8 cellular contexts compared by ENCODE assay signal in genomic region chr9:96619491-96620154, GRCh38. TPM values are rescaled to one million over a fixed set of nuclear protein-coding genes. Genes with fewer than 3 reads are reported as not detected.
DNase-seq lines count a peak whose midpoint lies in the region; ATAC-seq, FAIRE-seq and TF ChIP-seq lines count a peak whose summit lies in the region.

Gene CDC14B (minus strand): TSS chr9:96619843. CDS start chr9:96619378, 465 bp downstream.

- CTCF ChIA-PET in SK-N-SH (lab: Yijun Ruan, JAX), result interaction anchor here (0.7 to 1.6 kb wide), 7 partner anchors 10 to 292 kb away, joined by 3 to 6 read pairs (median 3); no protein-coding TSS in a partner anchor

- no peak within 1 kb of the TSS for H3K27ac Mint-ChIP-seq in activated naive CD4-positive, alpha-beta T cell treated with anti-CD3 and anti-CD28 coated beads, Interleukin-2, amount 50 U/mL, for 24 hours

- H3K9me3 ChIP-seq in SK-N-SH (no peaks in the 10 kb centered on the region), neuron (ENCODE audit: low read length) (no peaks in the 10 kb centered on the region), stomach (no peaks in the 10 kb centered on the region)

- no peak for FAIRE-seq in GM18507 (lab: Jason Lieb, UNC)

- H3K4me3 Mint-ChIP-seq in activated naive CD4-positive, alpha-beta T cell treated with anti-CD3 and anti-CD28 coated beads, Interleukin-2, amount 50 U/mL, for 24 hours, result peak within 1 kb of the TSS; percentile 73

- H3K4me3 ChIP-seq in SK-N-SH (ENCODE audit: low read depth in 2 of 2, low read length in 1 of 2) (peak within 1 kb of the TSS; percentile 75 to 89), neuron (ENCODE audit: low read length) (peak within 1 kb of the TSS; percentile 50), stomach (peak within 1 kb of the TSS; percentile 80 to 93 (median 88))

- no peak for ATAC-seq in GM18867 (IDR thresholded peaks at IDR 0.05; ENCODE audit: unreplicated experiment)

- peak within 1 kb of the TSS; percentile 79 for H3K9ac ChIP-seq in SK-N-SH

- H3K4me1 Mint-ChIP-seq in activated naive CD4-positive, alpha-beta T cell treated with anti-CD3 and anti-CD28 coated beads, Interleukin-2, amount 50 U/mL, for 24 hours, result peaks cover 13% of the 10 kb centered on the region

- peak within 1 kb of the TSS; percentile 100 for H3K4me2 ChIP-seq in SK-N-SH

- no peak for TF ChIP-seq EP300 in SK-N-SH (IDR thresholded peaks at IDR 0.05; ENCODE audit: borderline replicate concordance in 1 of 2, low read depth in 1 of 2, low read length in 1 of 2)
- TF ChIP-seq EP300 in stomach (IDR thresholded peaks at IDR 0.05), result no peak

- peaks cover 16% of the 10 kb centered on the region for H3F3A ChIP-seq in SK-N-SH (replicated peaks; ENCODE audit: insufficient read depth)

- WGBS in SK-N-SH (ENCODE audit: low lambda C conversion rate), result 1% methylated on average over 8 of the region's 66 CpGs
- WGBS in stomach, 5 donors, result 0 to 4% (median 1%) methylated on average over 12 to 66 of the region's 66 CpGs

- no peaks in the 10 kb centered on the region for H3K27me3 ChIP-seq in SK-N-SH (ENCODE audit: insufficient read depth)
- no peaks in the 10 kb centered on the region for H3K27me3 ChIP-seq in neuron (ENCODE audit: insufficient read depth, low read length)
- peaks cover 0 to 11% (median 9%) of the 10 kb centered on the region in 3 donors for H3K27me3 ChIP-seq in stomach

- H3K9me3 Mint-ChIP-seq in activated naive CD4-positive, alpha-beta T cell treated with anti-CD3 and anti-CD28 coated beads, Interleukin-2, amount 50 U/mL, for 24 hours, result no peaks in the 10 kb centered on the region

- TF ChIP-seq POLR2A in stomach (IDR thresholded peaks at IDR 0.05), result no peak

- H3K27me3 Mint-ChIP-seq in activated naive CD4-positive, alpha-beta T cell treated with anti-CD3 and anti-CD28 coated beads, Interleukin-2, amount 50 U/mL, for 24 hours, result peaks cover 30% of the 10 kb centered on the region

- H3K36me3 ChIP-seq in SK-N-SH (replicated peaks in 1 of 2; ENCODE audit: control insufficient read depth in 1 of 2, insufficient read depth in 2 of 2, low read length in 1 of 2) (no peaks in the 10 kb centered on the region), neuron (ENCODE audit: insufficient read depth, low read length) (no peaks in the 10 kb centered on the region), stomach (no peaks in the 10 kb centered on the region)

- peak within 1 kb of the TSS; percentile 47 to 75 for H3K27ac ChIP-seq in SK-N-SH (ENCODE audit: low read depth in 2 of 2, low read length in 1 of 2)
- H3K27ac ChIP-seq in stomach, result peak within 1 kb of the TSS; percentile 84 to 92 (median 90)

- H3K4me1 ChIP-seq in SK-N-SH (ENCODE audit: control insufficient read depth in 1 of 2, insufficient read depth in 2 of 2, low read depth in 1 of 2, low read length in 1 of 2), result peaks cover 0 to 11% of the 10 kb centered on the region in 2 experiments; a peak in 1 of 4 replicates
- peaks cover 26% of the 10 kb centered on the region for H3K4me1 ChIP-seq in neuron (ENCODE audit: insufficient read depth, low read length)
- H3K4me1 ChIP-seq in stomach, result peaks cover 12 to 38% (median 21%) of the 10 kb centered on the region in 4 donors

- no peaks in the 10 kb centered on the region for H3K36me3 Mint-ChIP-seq in activated naive CD4-positive, alpha-beta T cell treated with anti-CD3 and anti-CD28 coated beads, Interleukin-2, amount 50 U/mL, for 24 hours

- DNase-seq in GM18507 (ENCODE audit: extremely low spot score, insufficient read length, low read depth) (peak; percentile 28), SK-N-SH (peak; percentile 94), globus pallidus (ENCODE audit: low spot score) (peak; percentile 85), stomach (peak; percentile 98)

- no peak; the same call in 1 of the 2 replicates for TF ChIP-seq RAD21 in SK-N-SH (IDR thresholded peaks at IDR 0.05; ENCODE audit: low read length)

- H4K20me1 ChIP-seq in SK-N-SH (ENCODE audit: insufficient read depth), result peaks cover 10% of the 10 kb centered on the region

- H2AFZ ChIP-seq in SK-N-SH (ENCODE audit: low read depth), result peak within 1 kb of the TSS; percentile 93
- H2AFZ ChIP-seq in neuron (ENCODE audit: low read depth, low read length), result peak within 1 kb of the TSS; percentile 70

- POLR2A ChIA-PET in SK-N-SH (lab: Yijun Ruan, JAX), result interaction anchor here (1.5 kb wide), 1 partner anchor 32 kb away, joined by 4 read pairs; no protein-coding TSS in a partner anchor

- intact Hi-C loops in stomach (cut with DNase I; ENCODE audit: low total_unique reads), result no loop called here

- no peaks in the 10 kb centered on the region for H3K9me2 ChIP-seq in SK-N-SH

- peak; percentile 47 for TF ChIP-seq CTCF in LNCAP (IDR thresholded peaks at IDR 0.05)
- TF ChIP-seq CTCF in SK-N-SH (IDR thresholded peaks at IDR 0.05), result 0 out of 2 replicates have a peak, but pooled peaks have one; percentile 7
- TF ChIP-seq CTCF in stomach (IDR thresholded peaks at IDR 0.05), result peak in 1 of 7 experiments; percentile 31

- H3K79me2 ChIP-seq in SK-N-SH (ENCODE audit: insufficient read depth), result peaks cover 41% of the 10 kb centered on the region

TF ChIP-seq in SK-N-SH, 30 proteins besides CTCF, POLR2A, EP300 and RAD21:
- no peak for TF ChIP-seq FOXJ3 (CRISPR knock-in tag; IDR thresholded peaks at IDR 0.05)
- 0 out of 2 replicates have a peak, but pooled peaks have one; percentile 2 for TF ChIP-seq NRF1 (IDR thresholded peaks at IDR 0.05; ENCODE audit: low read depth, low read length)
- TF ChIP-seq IRF3 (IDR thresholded peaks at IDR 0.05; ENCODE audit: low read depth, low read length), result peak; percentile 54
- peak; percentile 95 for TF ChIP-seq RFX5 (IDR thresholded peaks at IDR 0.05; ENCODE audit: low read length)

RNA-seq across cellular contexts. Expression of gene CDC14B, which starts in this region (rescaled TPM):
- 10.1 and 10.5 TPM in 2 replicates for polyA plus RNA-seq in SK-N-SH (2012; rRNA removed)
- polyA plus RNA-seq in SK-N-SH (2012; cell fraction: cytosol; rRNA removed), result 13.8 and 15.5 TPM in 2 replicates
- polyA plus RNA-seq in SK-N-SH (2012; cell fraction: nucleus; rRNA removed), result 12.5 and 21.1 TPM in 2 replicates
- total RNA-seq in stomach, result 10 to 100 TPM in 4 of 5 donors, 1 to 10 TPM in 1; 9.3 to 31.9 (median 17.4) TPM
- 10 to 100 TPM in 2 of 3 donors, 1 to 10 TPM in 1; 4.1 to 17.0 (median 11.1) TPM for polyA plus RNA-seq in stomach

Comparison
In these comparisons a context has a peak if more than half of its experiments do, and no peak if none do; other contexts are left out.
1. DNase-seq: peak in every context shown above with its lines; median percentile 98 in stomach; 94 in SK-N-SH; 85 in globus pallidus; 28 in GM18507.